16 cellular contexts compared by ENCODE assay signal in the genomic region with DNA sequence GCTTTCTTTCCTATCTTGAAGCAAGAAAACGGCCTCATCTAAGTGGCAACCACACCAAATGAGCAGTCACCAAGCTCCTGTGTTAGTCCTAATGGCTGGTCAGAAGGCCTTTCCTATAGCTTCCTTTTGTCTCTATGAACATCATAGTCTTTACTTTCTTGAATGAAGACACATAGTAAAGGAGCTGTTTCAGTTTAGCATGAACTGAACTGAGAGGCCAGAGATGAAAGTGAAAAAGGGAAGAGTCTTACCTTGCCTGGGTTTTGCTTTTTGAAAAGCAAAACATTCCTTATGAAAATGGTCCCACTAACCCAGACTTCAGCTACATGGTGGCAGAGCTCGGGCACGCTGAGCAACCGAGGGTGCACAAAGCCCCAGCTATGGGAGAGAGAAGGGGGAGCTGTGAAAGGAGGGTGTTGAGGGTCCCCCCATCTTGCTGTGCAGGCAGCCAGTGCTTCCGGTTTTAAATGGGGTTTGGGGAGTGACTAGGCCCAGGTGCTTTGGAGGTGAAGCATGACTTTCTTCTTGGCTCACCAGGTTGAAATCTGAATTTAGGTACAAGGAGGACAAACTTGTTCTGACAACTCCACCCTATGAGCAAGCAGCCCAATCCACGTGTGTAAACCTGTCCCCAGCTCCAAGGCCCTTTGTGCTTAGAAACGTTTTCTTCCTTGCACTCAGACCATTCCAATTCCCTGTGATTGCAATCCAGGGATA. TPM values are rescaled to one million over a fixed set of nuclear protein-coding genes. Genes with fewer than 3 reads are reported as not detected.
DNase-seq lines count a peak whose midpoint lies in the region; ATAC-seq, FAIRE-seq and TF ChIP-seq lines count a peak whose summit lies in the region.
"Had no signal": no experiment of that assay in that cellular context is flagged by ENCODE, and none has a peak within 500 bp of the region (broad histone marks: within the 10 kb centered on the region; RNA-seq: fewer than 3 reads in every experiment).

No MANE protein-coding gene starts in this region.

- peak overlapping the region; percentile 24 for H3K27ac ChIP-seq in subcutaneous abdominal adipose tissue (ENCODE audit: low read depth, low read length)
- no peak overlapping the region for H3K27ac ChIP-seq in testis

- H3K9me3 ChIP-seq in subcutaneous abdominal adipose tissue (ENCODE audit: control insufficient read depth in 5 of 5, low read length in 5 of 5) (no peaks in the 10 kb centered on the region), testis (no peaks in the 10 kb centered on the region)
- H3K9me3 ChIP-seq: pancreas had no signal

- H3K4me3 Mint-ChIP-seq in IgD-negative memory B cell: peak overlapping the region; percentile 4 to 89 (median 72)
- H3K4me3 Mint-ChIP-seq: activated CD8-positive, alpha-beta memory T cell treated with anti-CD3 and anti-CD28 coated beads, Interleukin-2, amount 10 ng/mL, durations not matched to agents 7 days and 5 days; effector memory CD8-positive, alpha-beta T cell; stimulated activated naive CD8-positive, alpha-beta T cell treated with anti-CD3 and anti-CD28 coated beads, Interleukin-15, Interleukin-2, amounts not matched to agents 100 ng/mL and 50 ng/mL, for 24 hours; T-helper 17 cell had no signal

- H3K9ac ChIP-seq in subcutaneous abdominal adipose tissue (ENCODE audit: low read length in 5 of 5): peak overlapping the region in 2 of 5 donors; percentile 15 to 30

- 73 to 79% methylated on average over 7 of the region's 7 CpGs for WGBS in testis, 2 donors

- no peak for TF ChIP-seq POLR2A in testis (IDR thresholded peaks at IDR 0.05)

- no peak for TF ChIP-seq CTCF in epithelial cell of esophagus (IDR thresholded peaks at IDR 0.05; ENCODE audit: insufficient read depth, low read depth, low read length, missing control alignments)
- no peak for TF ChIP-seq CTCF in D721Med (IDR thresholded peaks at IDR 0.05; ENCODE audit: insufficient read depth, missing control alignments)
- TF ChIP-seq CTCF in testis (IDR thresholded peaks at IDR 0.05): no peak

- peaks cover 2% of the 10 kb centered on the region for H3K36me3 Mint-ChIP-seq in IgD-negative memory B cell

- peaks cover 20 to 28% (median 21%) of the 10 kb centered on the region in 3 donors for H3K4me1 Mint-ChIP-seq in IgD-negative memory B cell

- FAIRE-seq in D721Med (lab: Jason Lieb, UNC): no peak
- FAIRE-seq: pancreas had no signal

- peak; percentile 3 for DNase-seq in NOMO-1 treated with DMSO at 0.1 percent for 48 hours (lab: John Stamatoyannopoulos, UW; ENCODE audit: unreplicated experiment)
- no peak for DNase-seq in NOMO-1 treated with dmso at 0.1 percent for 144 hours (lab: John Stamatoyannopoulos, UW; ENCODE audit: unreplicated experiment)
- DNase-seq in epithelial cell of esophagus (ENCODE audit: low read depth): peak; percentile 97
- no peak for DNase-seq in D721Med (ENCODE audit: insufficient read length, low spot score)
- DNase-seq in testis: no peak
- DNase-seq: activated CD8-positive, alpha-beta memory T cell treated with anti-CD3 and anti-CD28 coated beads, Interleukin-2, amount 10 ng/mL, durations not matched to agents 7 days and 5 days; anterior cingulate cortex; effector memory CD8-positive, alpha-beta T cell; hippocampal formation; NCI-H1930; pancreas; T-helper 17 cell had no signal

- peaks cover 3 to 27% (median 21%) of the 10 kb centered on the region in 5 donors for H3K4me1 ChIP-seq in subcutaneous abdominal adipose tissue (ENCODE audit: control insufficient read depth in 5 of 5, insufficient read depth in 5 of 5, low read length in 5 of 5)
- no peaks in the 10 kb centered on the region for H3K4me1 ChIP-seq in testis

- no peak for ATAC-seq in HG02973 (IDR thresholded peaks at IDR 0.05; ENCODE audit: unreplicated experiment)
- ATAC-seq: activated CD8-positive, alpha-beta memory T cell treated with anti-CD3 and anti-CD28 coated beads, Interleukin-2, amount 10 ng/mL, durations not matched to agents 7 days and 5 days; effector memory CD8-positive, alpha-beta T cell; pancreas; T-helper 17 cell had no signal

- H3K27me3 ChIP-seq in subcutaneous abdominal adipose tissue (ENCODE audit: control insufficient read depth in 5 of 5, insufficient read depth in 4 of 5, low read length in 5 of 5) (no peaks in the 10 kb centered on the region), testis (no peaks in the 10 kb centered on the region)
- H3K27me3 ChIP-seq: pancreas had no signal

- H3K4me3 ChIP-seq in epithelial cell of esophagus (ENCODE audit: low read length) (no peak overlapping the region), subcutaneous abdominal adipose tissue (ENCODE audit: low read depth in 1 of 5, low read length in 5 of 5) (no peak overlapping the region), testis (no peak overlapping the region)
- H3K4me3 ChIP-seq: pancreas had no signal

- peaks cover 23 to 93% (median 79%) of the 10 kb centered on the region in 5 donors for H3K36me3 ChIP-seq in subcutaneous abdominal adipose tissue (ENCODE audit: control insufficient read depth in 5 of 5, insufficient read depth in 5 of 5, low read length in 5 of 5)
- H3K36me3 ChIP-seq in testis (ENCODE audit: low read depth, missing control alignments): no peaks in the 10 kb centered on the region

- H3K27ac Mint-ChIP-seq in IgD-negative memory B cell: peak overlapping the region; percentile 37 to 98 (median 82)
- H3K27ac Mint-ChIP-seq: activated CD8-positive, alpha-beta memory T cell treated with anti-CD3 and anti-CD28 coated beads, Interleukin-2, amount 10 ng/mL, durations not matched to agents 7 days and 5 days; stimulated activated naive CD8-positive, alpha-beta T cell treated with anti-CD3 and anti-CD28 coated beads, Interleukin-15, Interleukin-2, amounts not matched to agents 100 ng/mL and 50 ng/mL, for 24 hours; T-helper 17 cell had no signal

- intact Hi-C loops in testis (cut with DNase I; ENCODE audit: low total_unique reads): no loop called here

- H3K9me3 Mint-ChIP-seq in IgD-negative memory B cell: no peaks in the 10 kb centered on the region
- H3K9me3 Mint-ChIP-seq: effector memory CD8-positive, alpha-beta T cell; stimulated activated naive CD8-positive, alpha-beta T cell treated with anti-CD3 and anti-CD28 coated beads, Interleukin-15, Interleukin-2, amounts not matched to agents 100 ng/mL and 50 ng/mL, for 24 hours had no signal

- H3K27me3 Mint-ChIP-seq in IgD-negative memory B cell: no peaks in the 10 kb centered on the region
- H3K27me3 Mint-ChIP-seq: activated CD8-positive, alpha-beta memory T cell treated with anti-CD3 and anti-CD28 coated beads, Interleukin-2, amount 10 ng/mL, durations not matched to agents 7 days and 5 days; effector memory CD8-positive, alpha-beta T cell; stimulated activated naive CD8-positive, alpha-beta T cell treated with anti-CD3 and anti-CD28 coated beads, Interleukin-15, Interleukin-2, amounts not matched to agents 100 ng/mL and 50 ng/mL, for 24 hours; T-helper 17 cell had no signal

RNA-seq across cellular contexts. Expression of a gene that starts 9.1 kb away (rescaled TPM):
- polyA plus RNA-seq in IgD-negative memory B cell (2.9 TPM), testis (ENCODE audit: insufficient read depth, low read depth, low replicate concordance) (45.3 TPM)
- 10 to 100 TPM; 17.2 to 27.2 TPM for total RNA-seq in testis

RNA-seq across cellular contexts. Expression of a gene that starts 19.8 kb away (rescaled TPM):
- 44.8 TPM for polyA plus RNA-seq in IgD-negative memory B cell
- 10 to 100 TPM; 27.6 to 38.6 TPM for total RNA-seq in testis
- 26.7 TPM for polyA plus RNA-seq in testis (ENCODE audit: insufficient read depth, low read depth, low replicate concordance)

RNA-seq across cellular contexts. Expression of a gene that starts 22.5 kb away (rescaled TPM):
- polyA plus RNA-seq in IgD-negative memory B cell (105 TPM), testis (ENCODE audit: insufficient read depth, low read depth, low replicate concordance) (62.3 TPM)
- 100 to 1,000 TPM; 140 to 154 TPM for total RNA-seq in testis

RNA-seq across cellular contexts. Expression of a gene that starts 22.8 kb away (rescaled TPM):
- polyA plus RNA-seq in IgD-negative memory B cell (11.8 TPM), testis (ENCODE audit: insufficient read depth, low read depth, low replicate concordance) (411 TPM)
- total RNA-seq in testis: 100 to 1,000 TPM; 209 to 265 TPM

RNA-seq across cellular contexts. Expression of a gene that starts 24.7 kb away (rescaled TPM):
- polyA plus RNA-seq in IgD-negative memory B cell: 64.9 TPM
- 10 to 100 TPM; 52.8 to 68.5 TPM for total RNA-seq in testis
- polyA plus RNA-seq in testis (ENCODE audit: insufficient read depth, low read depth, low replicate concordance): 103 TPM

Comparison
In these comparisons a context has a peak if more than half of its experiments do, and no peak if none do; other contexts are left out.
1. DNase-seq: peak in NOMO-1 treated with DMSO at 0.1 percent for 48 hours (single experiment) and epithelial cell of esophagus (single experiment); none in NOMO-1 treated with dmso at 0.1 percent for 144 hours (single experiment), D721Med (single experiment) and testis (single experiment).
2. RNA of a gene that starts 9.1 kb away (polyA plus RNA-seq): 45.3 TPM in testis (single experiment); 2.9 TPM in IgD-negative memory B cell (single experiment); every median in the first group is over 10 times any median in the second.